18 cellular contexts compared by ENCODE assay signal in genomic region chr14:95484296-95484695, GRCh38. TPM values are rescaled to one million over a fixed set of nuclear protein-coding genes. Genes with fewer than 3 reads are reported as not detected.
A peak's percentile ranks its signal among the peaks of the same experiment; 100 is the strongest.
DNase-seq lines count a peak whose midpoint lies in the region; ATAC-seq and TF ChIP-seq lines count a peak whose summit lies in the region.
"Had no signal": no experiment of that assay in that cellular context is flagged by ENCODE, and none has a peak within 500 bp of the region (broad histone marks: within the 10 kb centered on the region; RNA-seq: fewer than 3 reads in every experiment).

No MANE protein-coding gene starts in this region.

- H3K27ac Mint-ChIP-seq in Caco-2 (ENCODE audit: unreplicated experiment): peak overlapping the region; percentile 51
- H3K27ac Mint-ChIP-seq in dendritic cell treated with granulocyte-macrophage colony-stimulating factor and Interleukin-4, amounts not matched to agents 40 ng/mL and 50 ng/mL, for 4 days: peak overlapping the region; percentile 56
- no peak overlapping the region for H3K27ac Mint-ChIP-seq in activated T-helper 2 cell treated with anti-CD3 and anti-CD28 coated beads, Interferon-gamma antibody, Interleukin-2, Interleukin-4, amounts not matched to agents 10 μg/mL and 5 μg/mL and 100 μg/mL, durations not matched to agents 14 hours and 24 hours and 36 hours

- H3K4me2 ChIP-seq in BLaER1: peak overlapping the region; percentile 85

- DNase-seq in Caco-2: no peak
- DNase-seq in posterior vena cava (ENCODE audit: low spot score): peak; percentile 67
- no peak for DNase-seq in activated T-helper 2 cell treated with anti-CD3 and anti-CD28 coated beads, Interferon-gamma antibody, Interleukin-2, Interleukin-4, amounts not matched to agents 10 μg/mL and 5 μg/mL and 100 μg/mL, durations not matched to agents 14 hours and 24 hours and 36 hours (ENCODE audit: low spot score)
- no peak for DNase-seq in NCI-H1092 (lab: John Stamatoyannopoulos, UW)
- no peak for DNase-seq in brain microvascular endothelial cell
- DNase-seq: activated CD4-positive, alpha-beta T cell treated with anti-CD3 and anti-CD28 coated beads for 48 hours; activated naive CD8-positive, alpha-beta T cell treated with anti-CD3 and anti-CD28 coated beads, Interleukin-2, amount 10 ng/mL, durations not matched to agents 7 days and 5 days; DMS79; Karpas-422; NCI-H1417 treated with DMSO at 0.1 percent for 48 hours; NCI-H2227 treated with DMSO at 0.1 percent for 48 hours; small intestine; stimulated activated naive CD4-positive, alpha-beta T cell; T-helper 9 cell had no signal

- ATAC-seq in GM21515 (IDR thresholded peaks at IDR 0.05; ENCODE audit: unreplicated experiment): no peak

- H3K36me3 Mint-ChIP-seq in Caco-2 (ENCODE audit: insufficient read depth, unreplicated experiment): peaks cover 10% of the 10 kb centered on the region
- H3K36me3 Mint-ChIP-seq in dendritic cell treated with granulocyte-macrophage colony-stimulating factor and Interleukin-4, amounts not matched to agents 40 ng/mL and 50 ng/mL, for 4 days (ENCODE audit: low read depth): peaks cover 68% of the 10 kb centered on the region
- peaks cover 25% of the 10 kb centered on the region for H3K36me3 Mint-ChIP-seq in activated T-helper 2 cell treated with anti-CD3 and anti-CD28 coated beads, Interferon-gamma antibody, Interleukin-2, Interleukin-4, amounts not matched to agents 10 μg/mL and 5 μg/mL and 100 μg/mL, durations not matched to agents 14 hours and 24 hours and 36 hours (ENCODE audit: low read depth)

- intact Hi-C loops in Caco-2 (cut with micrococcal nuclease; ENCODE audit: unreplicated experiment): no loop called here
- intact Hi-C loops in dendritic cell treated with granulocyte-macrophage colony-stimulating factor and Interleukin-4, amounts not matched to agents 40 ng/mL and 50 ng/mL, for 4 days (cut with micrococcal nuclease): loop anchor here (5.0 kb wide), 1 partner anchor 43 kb away; no protein-coding TSS in a partner anchor
- intact Hi-C loops in posterior vena cava (cut with DNase I): no loop called here
- intact Hi-C loops in activated T-helper 2 cell treated with anti-CD3 and anti-CD28 coated beads, Interferon-gamma antibody, Interleukin-2, Interleukin-4, amounts not matched to agents 10 μg/mL and 5 μg/mL and 100 μg/mL, durations not matched to agents 14 hours and 24 hours and 36 hours (cut with micrococcal nuclease): no loop called here

- no peaks in the 10 kb centered on the region for H3K27me3 ChIP-seq in BLaER1
- no peaks in the 10 kb centered on the region for H3K27me3 ChIP-seq in Caco-2 (replicated peaks; ENCODE audit: control insufficient read depth, insufficient read depth, low read length)
- no peaks in the 10 kb centered on the region for H3K27me3 ChIP-seq in brain microvascular endothelial cell (replicated peaks)
- H3K27me3 ChIP-seq: neutrophil had no signal

- peaks cover 55% of the 10 kb centered on the region for H3K4me1 Mint-ChIP-seq in Caco-2 (ENCODE audit: low read depth, unreplicated experiment)
- H3K4me1 Mint-ChIP-seq in dendritic cell treated with granulocyte-macrophage colony-stimulating factor and Interleukin-4, amounts not matched to agents 40 ng/mL and 50 ng/mL, for 4 days (ENCODE audit: low read depth): peaks cover 89% of the 10 kb centered on the region
- H3K4me1 Mint-ChIP-seq in activated T-helper 2 cell treated with anti-CD3 and anti-CD28 coated beads, Interferon-gamma antibody, Interleukin-2, Interleukin-4, amounts not matched to agents 10 μg/mL and 5 μg/mL and 100 μg/mL, durations not matched to agents 14 hours and 24 hours and 36 hours (ENCODE audit: low read depth): peaks cover 21% of the 10 kb centered on the region

- H3K9me3 Mint-ChIP-seq in Caco-2 (ENCODE audit: unreplicated experiment): no peaks in the 10 kb centered on the region
- no peaks in the 10 kb centered on the region for H3K9me3 Mint-ChIP-seq in dendritic cell treated with granulocyte-macrophage colony-stimulating factor and Interleukin-4, amounts not matched to agents 40 ng/mL and 50 ng/mL, for 4 days
- H3K9me3 Mint-ChIP-seq in activated T-helper 2 cell treated with anti-CD3 and anti-CD28 coated beads, Interferon-gamma antibody, Interleukin-2, Interleukin-4, amounts not matched to agents 10 μg/mL and 5 μg/mL and 100 μg/mL, durations not matched to agents 14 hours and 24 hours and 36 hours: no peaks in the 10 kb centered on the region
- H3K9me3 Mint-ChIP-seq: activated naive CD8-positive, alpha-beta T cell treated with anti-CD3 and anti-CD28 coated beads, Interleukin-2, amount 10 ng/mL, durations not matched to agents 7 days and 5 days had no signal

- peaks cover 100% of the 10 kb centered on the region for H3K4me1 ChIP-seq in BLaER1
- peaks cover 49% of the 10 kb centered on the region for H3K4me1 ChIP-seq in Caco-2

- no TSS peak for BruUV-seq in Caco-2 (replicated peaks; lab: Mats Ljungman, UMichigan)

- H3K36me3 ChIP-seq in BLaER1 (peaks cover 78% of the 10 kb centered on the region), Caco-2 (ENCODE audit: control insufficient read depth, insufficient read depth, low read length) (peaks cover 2% of the 10 kb centered on the region), brain microvascular endothelial cell (replicated peaks) (no peaks in the 10 kb centered on the region)

- peak overlapping the region; percentile 72 for H3K9ac ChIP-seq in BLaER1

- CTCF ChIA-PET in Caco-2 (lab: Charles Lee): interaction anchor here (1.3 kb wide), 1 partner anchor 42 kb away, joined by 3 read pairs; no protein-coding TSS in a partner anchor

- no peak overlapping the region for H3K4me3 Mint-ChIP-seq in Caco-2 (ENCODE audit: unreplicated experiment)
- H3K4me3 Mint-ChIP-seq in dendritic cell treated with granulocyte-macrophage colony-stimulating factor and Interleukin-4, amounts not matched to agents 40 ng/mL and 50 ng/mL, for 4 days: no peak overlapping the region
- H3K4me3 Mint-ChIP-seq in activated T-helper 2 cell treated with anti-CD3 and anti-CD28 coated beads, Interferon-gamma antibody, Interleukin-2, Interleukin-4, amounts not matched to agents 10 μg/mL and 5 μg/mL and 100 μg/mL, durations not matched to agents 14 hours and 24 hours and 36 hours (ENCODE audit: low read depth): no peak overlapping the region
- H3K4me3 Mint-ChIP-seq: activated naive CD8-positive, alpha-beta T cell treated with anti-CD3 and anti-CD28 coated beads, Interleukin-2, amount 10 ng/mL, durations not matched to agents 7 days and 5 days had no signal

- H3K27ac ChIP-seq in BLaER1 (peak overlapping the region; percentile 90), brain microvascular endothelial cell (no peak overlapping the region)
- H3K27ac ChIP-seq: neutrophil had no signal

- in situ Hi-C loops in brain microvascular endothelial cell (cut with HindIII; ENCODE audit: low pct_ligation_motif_present, low sequenced_read_pairs): no loop called here

- H3K27me3 Mint-ChIP-seq in Caco-2 (ENCODE audit: insufficient read depth, unreplicated experiment): no peaks in the 10 kb centered on the region
- H3K27me3 Mint-ChIP-seq in dendritic cell treated with granulocyte-macrophage colony-stimulating factor and Interleukin-4, amounts not matched to agents 40 ng/mL and 50 ng/mL, for 4 days: no peaks in the 10 kb centered on the region
- no peaks in the 10 kb centered on the region for H3K27me3 Mint-ChIP-seq in activated T-helper 2 cell treated with anti-CD3 and anti-CD28 coated beads, Interferon-gamma antibody, Interleukin-2, Interleukin-4, amounts not matched to agents 10 μg/mL and 5 μg/mL and 100 μg/mL, durations not matched to agents 14 hours and 24 hours and 36 hours (ENCODE audit: low read depth)
- H3K27me3 Mint-ChIP-seq: activated naive CD8-positive, alpha-beta T cell treated with anti-CD3 and anti-CD28 coated beads, Interleukin-2, amount 10 ng/mL, durations not matched to agents 7 days and 5 days had no signal

- POLR2A ChIA-PET in Caco-2 (lab: Charles Lee): no interaction called here

- no peaks in the 10 kb centered on the region for H3K9me3 ChIP-seq in BLaER1
- no peaks in the 10 kb centered on the region for H3K9me3 ChIP-seq in Caco-2
- H3K9me3 ChIP-seq: neutrophil had no signal

- TF ChIP-seq CTCF in Caco-2 (IDR thresholded peaks at IDR 0.05; ENCODE audit: insufficient read depth in 1 of 2, low read depth in 1 of 2, low read length in 1 of 2, severe bottlenecking in 1 of 2, unreplicated experiment in 1 of 2) (no peak), brain microvascular endothelial cell (IDR thresholded peaks at IDR 0.05; ENCODE audit: low read depth, low read length, missing control alignments) (no peak)

- H4K20me1 ChIP-seq in BLaER1: peaks cover 99% of the 10 kb centered on the region

- H3K4me3 ChIP-seq in BLaER1 (peak overlapping the region; percentile 11; the same call in 1 of the 2 replicates), Caco-2 (ENCODE audit: low read depth, low read length) (no peak overlapping the region), brain microvascular endothelial cell (ENCODE audit: low read depth, low read length) (no peak overlapping the region)

RNA-seq across cellular contexts. Expression of gene SYNE3, which starts 32.2 kb away (rescaled TPM):
- total RNA-seq in Caco-2 (2022) (19.4 and 21.2 TPM in 2 replicates), posterior vena cava (10 to 100 TPM; 35.7 to 40.0 TPM)
- total RNA-seq in activated T-helper 2 cell treated with anti-CD3 and anti-CD28 coated beads, Interferon-gamma antibody, Interleukin-2, Interleukin-4, amounts not matched to agents 10 μg/mL and 5 μg/mL and 100 μg/mL, durations not matched to agents 14 hours and 24 hours and 36 hours: 36.5 and 40.1 TPM in 2 replicates

RNA-seq across cellular contexts. Expression of gene GLRX5, which starts 50.6 kb away (rescaled TPM):
- total RNA-seq in Caco-2 (2022) (66.2 and 67.8 TPM in 2 replicates), posterior vena cava (10 to 100 TPM; 21.7 to 25.6 TPM)
- total RNA-seq in activated T-helper 2 cell treated with anti-CD3 and anti-CD28 coated beads, Interferon-gamma antibody, Interleukin-2, Interleukin-4, amounts not matched to agents 10 μg/mL and 5 μg/mL and 100 μg/mL, durations not matched to agents 14 hours and 24 hours and 36 hours: 32.4 and 39.4 TPM in 2 replicates
